ENCODE assay signal across 17 cellular contexts in the genomic region with DNA sequence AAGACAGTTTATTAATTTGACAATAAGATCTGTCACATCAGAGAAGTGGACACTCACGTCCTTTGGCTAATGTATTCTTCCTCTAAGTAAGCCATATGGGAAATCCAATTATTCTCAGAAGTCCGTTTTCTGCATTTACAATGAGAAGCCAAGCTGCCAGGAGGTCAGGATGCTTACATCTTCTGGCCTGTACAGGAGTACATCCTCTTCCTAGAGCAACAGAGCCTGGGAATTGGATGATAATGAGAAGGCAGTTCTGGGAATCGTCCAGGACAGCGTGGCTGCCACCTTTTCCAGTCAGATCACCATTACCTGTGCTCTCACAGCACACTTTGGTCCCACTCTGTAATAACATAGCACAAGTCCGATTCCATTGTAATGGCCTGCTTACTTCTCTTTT. TPM values are rescaled to one million over a fixed set of nuclear protein-coding genes. Genes with fewer than 3 reads are reported as not detected.
DNase-seq lines count a peak whose midpoint lies in the region; ATAC-seq, FAIRE-seq and TF ChIP-seq lines count a peak whose summit lies in the region.
"Had no signal": no experiment of that assay in that cellular context is flagged by ENCODE, and none has a peak within 500 bp of the region (broad histone marks: within the 10 kb centered on the region; RNA-seq: fewer than 3 reads in every experiment).

No MANE protein-coding gene starts in this region.

- no peak for TF ChIP-seq RAD21 in H1 (IDR thresholded peaks at IDR 0.05 in 1 of 2, conservative IDR thresholded peaks at IDR 0.05 in 1 of 2; ENCODE audit: low read depth in 2 of 2, low read length in 2 of 2)

- H4K91ac ChIP-seq in H1 (replicated peaks; ENCODE audit: insufficient read length, low read length) (no peak overlapping the region), mesenchymal stem cell (ENCODE audit: low read length) (no peak overlapping the region)

- no peak overlapping the region for H3K27ac Mint-ChIP-seq in stimulated activated memory B cell treated with anti-CD40 and anti-IgM and Interleukin-4, amounts not matched to agents 10 μg/mL and 1 μg/mL and 100 μg/mL, for 72 hours
- H3K27ac Mint-ChIP-seq in T-cell: no peak overlapping the region
- H3K27ac Mint-ChIP-seq: CD4-positive, CD25-positive, alpha-beta regulatory T cell; HFFc6 had no signal

- no peak for TF ChIP-seq EP300 in H1 (IDR thresholded peaks at IDR 0.05; ENCODE audit: borderline replicate concordance in 1 of 2, low read depth in 2 of 2, low read length in 2 of 2)

- in situ Hi-C loops in G401 (cut with HindIII; ENCODE audit: low sequenced_read_pairs): no loop called here

- H3K36me3 Mint-ChIP-seq in stimulated activated memory B cell treated with anti-CD40 and anti-IgM and Interleukin-4, amounts not matched to agents 10 μg/mL and 1 μg/mL and 100 μg/mL, for 72 hours: no peaks in the 10 kb centered on the region
- H3K36me3 Mint-ChIP-seq in T-cell: no peaks in the 10 kb centered on the region

- H3K27me3 ChIP-seq in H1 (replicated peaks in 1 of 4; ENCODE audit: control insufficient read depth in 3 of 4, extremely low read depth in 1 of 4, insufficient read depth in 3 of 4, low read length in 3 of 4) (peaks cover 0 to 15% (median 11%) of the 10 kb centered on the region in 4 experiments; a peak in 5 of 7 replicates), mesenchymal stem cell (ENCODE audit: control insufficient read depth in 1 of 2, insufficient read depth in 1 of 2, low read length in 2 of 2) (peaks cover 9 to 26% of the 10 kb centered on the region in 2 experiments)

- peaks cover 8% of the 10 kb centered on the region for H3K9me3 Mint-ChIP-seq in stimulated activated memory B cell treated with anti-CD40 and anti-IgM and Interleukin-4, amounts not matched to agents 10 μg/mL and 1 μg/mL and 100 μg/mL, for 72 hours
- H3K9me3 Mint-ChIP-seq in T-cell: peaks cover 4 to 9% (median 7%) of the 10 kb centered on the region in 3 donors

- H3K4me2 ChIP-seq in H1 (ENCODE audit: insufficient read depth in 1 of 2, low read depth in 2 of 2, low read length in 2 of 2): no peak overlapping the region
- H3K4me2 ChIP-seq in mesenchymal stem cell (ENCODE audit: low read length, poor library complexity, severe bottlenecking): no peak overlapping the region
- H3K4me2 ChIP-seq: A549 had no signal

- H2AFZ ChIP-seq in H1 (ENCODE audit: low read length) (no peak overlapping the region), mesenchymal stem cell (ENCODE audit: low read depth, low read length) (no peak overlapping the region)

- peak; percentile 80 for DNase-seq in G401 (ENCODE audit: low spot score)
- DNase-seq in NCI-H82 (lab: John Stamatoyannopoulos, UW): peak; percentile 72
- DNase-seq in H1 (ENCODE audit: low read depth in 1 of 2, low spot score in 2 of 2): no peak
- no peak for DNase-seq in mesenchymal stem cell
- DNase-seq in T-cell: no peak
- no peak for DNase-seq in SW480 (ENCODE audit: low spot score)
- DNase-seq: BE2C; CD4-positive, CD25-positive, alpha-beta regulatory T cell; DMS79; GOT3; HCEC 1CT; HFFc6 had no signal

- no peak overlapping the region for H3K4me3 ChIP-seq in H1 (ENCODE audit: extremely low read depth in 1 of 4, insufficient read depth in 2 of 4, low read depth in 3 of 4, low read length in 4 of 4)
- no peak overlapping the region for H3K4me3 ChIP-seq in mesenchymal stem cell (ENCODE audit: insufficient read depth in 1 of 2, low read depth in 1 of 2, low read length in 2 of 2)
- H3K4me3 ChIP-seq: A549 had no signal

- H3K4me1 Mint-ChIP-seq in stimulated activated memory B cell treated with anti-CD40 and anti-IgM and Interleukin-4, amounts not matched to agents 10 μg/mL and 1 μg/mL and 100 μg/mL, for 72 hours: no peaks in the 10 kb centered on the region
- H3K4me1 Mint-ChIP-seq in T-cell: peaks cover 0 to 8% (median 7%) of the 10 kb centered on the region in 3 donors

- WGBS in H1 (ENCODE audit: extremely low coverage in 1 of 2, insufficient coverage in 1 of 2, insufficient read length in 1 of 2, insufficient replicate concordance in 2 of 2, low coverage in 1 of 2, low lambda C conversion rate in 2 of 2, missing lambda C conversion rate in 1 of 2), 2 experiments: 84% methylated on average over 5 of the region's 5 CpGs; no CpG with 5 or more reads in 1 of the 2 experiments
- 95% methylated on average over 5 of the region's 5 CpGs for WGBS in mesenchymal stem cell

- no peak overlapping the region for H2AK5ac ChIP-seq in H1 (ENCODE audit: low read depth, low read length)
- H2AK5ac ChIP-seq in mesenchymal stem cell (ENCODE audit: low read length, severe bottlenecking): no peak overlapping the region

- no peak overlapping the region for H2BK20ac ChIP-seq in H1 (ENCODE audit: low read length)

- H3K18ac ChIP-seq in H1 (ENCODE audit: extremely low read depth, low read length): no peak overlapping the region
- H3K18ac ChIP-seq in mesenchymal stem cell (ENCODE audit: low read depth in 1 of 2, low read length in 2 of 2): no peak overlapping the region

- no peaks in the 10 kb centered on the region for H3K79me1 ChIP-seq in H1 (ENCODE audit: low read depth, low read length)
- H3K79me1 ChIP-seq in mesenchymal stem cell (replicated peaks; ENCODE audit: low read length, poor library complexity, severe bottlenecking): no peaks in the 10 kb centered on the region

- H3K27me3 Mint-ChIP-seq in stimulated activated memory B cell treated with anti-CD40 and anti-IgM and Interleukin-4, amounts not matched to agents 10 μg/mL and 1 μg/mL and 100 μg/mL, for 72 hours: peaks cover 64% of the 10 kb centered on the region
- H3K27me3 Mint-ChIP-seq in T-cell: peaks cover 43 to 46% of the 10 kb centered on the region in 2 donors

- H2BK12ac ChIP-seq in H1 (ENCODE audit: low read depth, low read length) (no peak overlapping the region), mesenchymal stem cell (ENCODE audit: low read length in 2 of 2) (no peak overlapping the region)

- H2BK15ac ChIP-seq in H1 (ENCODE audit: low read length): 0 out of 2 replicates have a peak overlapping the region, but pooled peaks have one; percentile 36
- H2BK15ac ChIP-seq in mesenchymal stem cell (ENCODE audit: low read depth, poor library complexity, severe bottlenecking): no peak overlapping the region

- H3K4ac ChIP-seq in H1 (replicated peaks; ENCODE audit: insufficient read length, low read depth, low read length) (no peak overlapping the region), mesenchymal stem cell (ENCODE audit: low read depth in 1 of 2, low read length in 2 of 2) (no peak overlapping the region)

- H3K23ac ChIP-seq in H1 (ENCODE audit: insufficient read length): no peak overlapping the region
- no peak overlapping the region for H3K23ac ChIP-seq in mesenchymal stem cell (ENCODE audit: low read length in 2 of 2)

- POLR2A ChIA-PET in H1 (lab: Charles Lee; ENCODE audit: partially characterized antibody): no interaction called here
- POLR2A ChIA-PET in T-cell (lab: Charles Lee): no interaction called here

- H3K56ac ChIP-seq in H1 (replicated peaks; ENCODE audit: insufficient read length, low read depth, low read length): no peak overlapping the region

- no peak overlapping the region for H3K9ac ChIP-seq in H1 (replicated peaks in 1 of 4; ENCODE audit: extremely low read depth in 1 of 4, low read depth in 3 of 4, low read length in 3 of 4)
- H3K9ac ChIP-seq in mesenchymal stem cell (ENCODE audit: low read length): no peak overlapping the region

- no peak overlapping the region for H4K8ac ChIP-seq in H1 (ENCODE audit: extremely low read depth, insufficient read depth, low read length)
- no peak overlapping the region for H4K8ac ChIP-seq in mesenchymal stem cell (ENCODE audit: low read length)

- H3K4me3 Mint-ChIP-seq in stimulated activated memory B cell treated with anti-CD40 and anti-IgM and Interleukin-4, amounts not matched to agents 10 μg/mL and 1 μg/mL and 100 μg/mL, for 72 hours: no peak overlapping the region
- no peak overlapping the region for H3K4me3 Mint-ChIP-seq in T-cell
- H3K4me3 Mint-ChIP-seq: CD4-positive, CD25-positive, alpha-beta regulatory T cell; HFFc6 had no signal

- no peak for TF ChIP-seq CTCF in H1 (IDR thresholded peaks at IDR 0.05; ENCODE audit: control extremely low read depth in 1 of 3, insufficient read depth in 1 of 3, low read depth in 1 of 3, low read length in 3 of 3)

- H3K14ac ChIP-seq in H1 (ENCODE audit: insufficient read length): no peak overlapping the region
- H3K14ac ChIP-seq in mesenchymal stem cell (ENCODE audit: low read length in 2 of 2): no peak overlapping the region

- no peak overlapping the region for H2BK120ac ChIP-seq in H1 (replicated peaks; ENCODE audit: low read depth, low read length)
- H2BK120ac ChIP-seq in mesenchymal stem cell (ENCODE audit: low read depth, low read length): no peak overlapping the region

- CTCF ChIA-PET in H1 (lab: Charles Lee; ENCODE audit: partially characterized antibody) (no interaction called here), T-cell (lab: Charles Lee) (no interaction called here)

- H4K20me1 ChIP-seq in H1 (replicated peaks in 1 of 2; ENCODE audit: control insufficient read depth in 1 of 2, insufficient read depth in 2 of 2, low read length in 2 of 2): no peaks in the 10 kb centered on the region

- no peak for FAIRE-seq in H1 (lab: Jason Lieb, UNC)
- FAIRE-seq: A549, G401.6, GM12891, HepG2 had no signal

- TF ChIP-seq POLR2A in H1 (IDR thresholded peaks at IDR 0.05; ENCODE audit: control extremely low read depth in 1 of 2, low read depth in 2 of 2, low read length in 2 of 2): no peak

- H2BK5ac ChIP-seq in H1 (ENCODE audit: low read depth, low read length) (no peak overlapping the region), mesenchymal stem cell (ENCODE audit: low read depth, low read length, poor library complexity, severe bottlenecking) (no peak overlapping the region)

- no peaks in the 10 kb centered on the region for H3K36me3 ChIP-seq in H1 (ENCODE audit: control insufficient read depth in 2 of 4, insufficient read depth in 4 of 4, low read length in 3 of 4)
- H3K36me3 ChIP-seq in mesenchymal stem cell (ENCODE audit: control insufficient read depth in 1 of 2, insufficient read depth in 2 of 2, low read depth in 1 of 2, low read length in 2 of 2): no peaks in the 10 kb centered on the region
- H3K36me3 ChIP-seq: BE2C had no signal

- H3K4me1 ChIP-seq in H1 (replicated peaks in 1 of 4; ENCODE audit: control insufficient read depth in 3 of 4, insufficient read depth in 4 of 4, low read length in 3 of 4) (peaks cover 0 to 4% (median 2%) of the 10 kb centered on the region in 4 experiments; a peak in 5 of 7 replicates), mesenchymal stem cell (ENCODE audit: control insufficient read depth, insufficient read depth, low read depth, low read length) (peaks cover 3% of the 10 kb centered on the region)
- H3K4me1 ChIP-seq: A549, BE2C had no signal

- no peaks in the 10 kb centered on the region for H3K79me2 ChIP-seq in H1 (ENCODE audit: control insufficient read depth in 1 of 2, insufficient read depth in 2 of 2, low read length in 2 of 2)

- H3K23me2 ChIP-seq in H1 (ENCODE audit: low read depth, low read length): peaks cover 4% of the 10 kb centered on the region; the same call in 1 of the 2 replicates

- no peak overlapping the region for H4K5ac ChIP-seq in H1 (ENCODE audit: insufficient read length, low read depth, low read length)

- H3K27ac ChIP-seq in H1 (ENCODE audit: low read depth, low read length) (no peak overlapping the region), mesenchymal stem cell (ENCODE audit: low read length, poor library complexity, severe bottlenecking) (no peak overlapping the region)
- H3K27ac ChIP-seq: A549 had no signal

- H3K9me3 ChIP-seq in H1 (ENCODE audit: insufficient read depth in 2 of 2, low read depth in 1 of 2, low read length in 1 of 2): 0 out of 4 replicates have a peak, but pooled peaks cover 0 to 4% of the 10 kb centered on the region in 2 experiments
- peaks cover 12% of the 10 kb centered on the region for H3K9me3 ChIP-seq in mesenchymal stem cell (ENCODE audit: control insufficient read depth, low read length)
- H3K9me3 ChIP-seq: BE2C had no signal

- ATAC-seq in stimulated activated memory B cell treated with anti-CD40 and anti-IgM and Interleukin-4, amounts not matched to agents 10 μg/mL and 1 μg/mL and 100 μg/mL, for 72 hours: peak; percentile 21
- no peak for ATAC-seq in T-cell (replicated peaks in 1 of 4)
- ATAC-seq: A549, HepG2 had no signal

RNA-seq across cellular contexts. Expression of gene RAPGEF4, which starts 5.2 kb away (rescaled TPM):
- not detected in 2 replicates for total RNA-seq in G401 (2014; rRNA removed; shearing (Covaris generic))
- 1.4 and 2.6 TPM in 2 replicates for total RNA-seq in H1 (2021; fragmentation: NEBNext Ultra II Directional; extraction: Animal tissue kit (Norgen Biotek cat#: 25700))
- polyA plus RNA-seq in H1 (2011; rRNA removed): 1.2 TPM in 2 replicates
- polyA plus RNA-seq in H1 (2011; cell fraction: cytosol; rRNA removed): 0.78 TPM
- polyA plus RNA-seq in H1 (2011; cell fraction: nucleus; rRNA removed): 3.1 TPM
- polyA plus RNA-seq in H1 (2012, experiment 1 of 2): 1.1 to 2.5 TPM (median 1.4 TPM) in 4 replicates
- polyA plus RNA-seq in H1 (2012, experiment 2 of 2): 0.35 TPM
- polyA plus RNA-seq in H1 (2013, experiment 1 of 2): 0.81 TPM
- 1.0 TPM for polyA plus RNA-seq in H1 (2013, experiment 2 of 2)
- polyA minus RNA-seq in H1 (2011; rRNA and poly(A)+ RNA removed): 9.9 and 11.3 TPM in 2 replicates
- 1.9 TPM for polyA minus RNA-seq in H1 (2011; cell fraction: cytosol; rRNA and poly(A)+ RNA removed)
- 17.0 TPM for polyA minus RNA-seq in H1 (2011; cell fraction: nucleus; rRNA and poly(A)+ RNA removed)
- 0.01 TPM for polyA plus RNA-seq in mesenchymal stem cell (2013, experiment 1 of 2)
- 0.05 TPM for polyA plus RNA-seq in mesenchymal stem cell (2013, experiment 2 of 2)
- 1 to 10 TPM in 1 of 5 donors, under 1 TPM in 4; 0.18 to 2.5 (median 0.38) TPM for total RNA-seq in T-cell
- polyA plus RNA-seq: CD4-positive, CD25-positive, alpha-beta regulatory T cell had no signal

Comparison
In these comparisons a context has a peak if more than half of its experiments do, and no peak if none do; other contexts are left out.
1. DNase-seq: peak in G401 (single experiment) and NCI-H82 (single experiment); none in H1 (0 of 2), mesenchymal stem cell (single experiment), T-cell (0 of 34) and SW480 (single experiment).